ENCODE assay signal across 15 cellular contexts in genomic region chr4:164807611-164808010, GRCh38. TPM values are rescaled to one million over a fixed set of nuclear protein-coding genes. Genes with fewer than 3 reads are reported as not detected.
A peak's percentile ranks its signal among the peaks of the same experiment; 100 is the strongest.
DNase-seq lines count a peak whose midpoint lies in the region; ATAC-seq and TF ChIP-seq lines count a peak whose summit lies in the region.
"Had no signal": no experiment of that assay in that cellular context is flagged by ENCODE, and none has a peak within 500 bp of the region (broad histone marks: within the 10 kb centered on the region; RNA-seq: fewer than 3 reads in every experiment).

No MANE protein-coding gene starts in this region.

- CTCF ChIA-PET in Caco-2 (lab: Charles Lee): interaction anchor here (0.7 to 0.8 kb wide), 2 partner anchors 24 to 74 kb away, joined by 3 read pairs; no protein-coding TSS in a partner anchor

- H3K4me3 ChIP-seq in Caco-2 (ENCODE audit: low read depth, low read length) (0 out of 2 replicates have a peak overlapping the region, but pooled peaks have one; percentile 1), MG63 (no peak overlapping the region)
- H3K4me3 ChIP-seq: ascending aorta had no signal

- H3K4me1 ChIP-seq in Caco-2: peaks cover 46% of the 10 kb centered on the region
- H3K4me1 ChIP-seq: ascending aorta had no signal

- intact Hi-C loops in Caco-2 (cut with micrococcal nuclease; ENCODE audit: unreplicated experiment): loop anchor here (1.0 to 2.0 kb wide), 4 partner anchors 19 to 74 kb away; partner anchors contain the start of gene APELA

- H3K27me3 ChIP-seq in Caco-2 (replicated peaks; ENCODE audit: control insufficient read depth, insufficient read depth, low read length): no peaks in the 10 kb centered on the region
- H3K27me3 ChIP-seq in MG63: no peaks in the 10 kb centered on the region
- H3K27me3 ChIP-seq: ascending aorta had no signal

- H3K9me3 ChIP-seq in Caco-2: no peaks in the 10 kb centered on the region
- H3K9me3 ChIP-seq in MG63: no peaks in the 10 kb centered on the region
- H3K9me3 ChIP-seq: ascending aorta had no signal

- POLR2A ChIA-PET in Caco-2 (lab: Charles Lee): no interaction called here

- DNase-seq in Caco-2 (peak; percentile 82), MG63 (peak; percentile 36), glomerular visceral epithelial cell (ENCODE audit: extremely low spot score) (peak; percentile 85), 8988T (no peak), LoVo (ENCODE audit: low spot score) (no peak)
- DNase-seq: CD8-positive, alpha-beta memory T cell; NCI-H82; RPMI8226; stimulated activated CD4-positive, alpha-beta T cell treated with anti-CD3 and anti-CD28 coated beads, Interleukin-15, amount 100 ng/mL, for 24 hours had no signal

- H3K36me3 ChIP-seq in Caco-2 (ENCODE audit: control insufficient read depth, insufficient read depth, low read length): no peaks in the 10 kb centered on the region
- H3K36me3 ChIP-seq in MG63: no peaks in the 10 kb centered on the region
- H3K36me3 ChIP-seq: ascending aorta had no signal

- no peak for ATAC-seq in stimulated activated memory B cell treated with anti-CD40 and anti-IgM and Interleukin-4, amounts not matched to agents 10 μg/mL and 1 μg/mL and 100 μg/mL, for 72 hours
- ATAC-seq in GM21576 (IDR thresholded peaks at IDR 0.05; ENCODE audit: unreplicated experiment): no peak

- H3K27me3 Mint-ChIP-seq in Caco-2 (ENCODE audit: insufficient read depth, unreplicated experiment) (no peaks in the 10 kb centered on the region), nephron (ENCODE audit: low read depth) (peaks cover 15% of the 10 kb centered on the region)
- no peaks in the 10 kb centered on the region for H3K27me3 Mint-ChIP-seq in stimulated activated memory B cell treated with anti-CD40 and anti-IgM and Interleukin-4, amounts not matched to agents 10 μg/mL and 1 μg/mL and 100 μg/mL, for 72 hours

- no peak for TF ChIP-seq CTCF in Caco-2 (IDR thresholded peaks at IDR 0.05; ENCODE audit: insufficient read depth in 1 of 2, low read depth in 1 of 2, low read length in 1 of 2, severe bottlenecking in 1 of 2, unreplicated experiment in 1 of 2)
- TF ChIP-seq CTCF in nephron (IDR thresholded peaks at IDR 0.05; ENCODE audit: unreplicated experiment in 3 of 3): no peak

- H3K4me3 Mint-ChIP-seq in Caco-2 (ENCODE audit: unreplicated experiment) (peak overlapping the region; percentile 33), nephron (no peak overlapping the region)
- H3K4me3 Mint-ChIP-seq in stimulated activated memory B cell treated with anti-CD40 and anti-IgM and Interleukin-4, amounts not matched to agents 10 μg/mL and 1 μg/mL and 100 μg/mL, for 72 hours: no peak overlapping the region
- H3K4me3 Mint-ChIP-seq: CD8-positive, alpha-beta memory T cell; mesothelial cell of epicardium had no signal

- H3K27ac Mint-ChIP-seq in Caco-2 (ENCODE audit: unreplicated experiment): peak overlapping the region; percentile 82
- H3K27ac Mint-ChIP-seq in nephron: peak overlapping the region in 2 of 3 experiments; percentile 16 to 40
- no peak overlapping the region for H3K27ac Mint-ChIP-seq in stimulated activated memory B cell treated with anti-CD40 and anti-IgM and Interleukin-4, amounts not matched to agents 10 μg/mL and 1 μg/mL and 100 μg/mL, for 72 hours
- H3K27ac Mint-ChIP-seq: CD8-positive, alpha-beta memory T cell; mesothelial cell of epicardium had no signal

- peaks cover 11% of the 10 kb centered on the region for H3K4me1 Mint-ChIP-seq in Caco-2 (ENCODE audit: low read depth, unreplicated experiment)
- H3K4me1 Mint-ChIP-seq in nephron: no peaks in the 10 kb centered on the region
- H3K4me1 Mint-ChIP-seq in stimulated activated memory B cell treated with anti-CD40 and anti-IgM and Interleukin-4, amounts not matched to agents 10 μg/mL and 1 μg/mL and 100 μg/mL, for 72 hours: no peaks in the 10 kb centered on the region
- H3K4me1 Mint-ChIP-seq: CD8-positive, alpha-beta memory T cell had no signal

- BruUV-seq in Caco-2 (replicated peaks; lab: Mats Ljungman, UMichigan): no TSS peak

- H3K36me3 Mint-ChIP-seq in Caco-2 (ENCODE audit: insufficient read depth, unreplicated experiment) (no peaks in the 10 kb centered on the region), nephron (ENCODE audit: low read depth) (no peaks in the 10 kb centered on the region)
- H3K36me3 Mint-ChIP-seq in stimulated activated memory B cell treated with anti-CD40 and anti-IgM and Interleukin-4, amounts not matched to agents 10 μg/mL and 1 μg/mL and 100 μg/mL, for 72 hours: no peaks in the 10 kb centered on the region
- H3K36me3 Mint-ChIP-seq: CD8-positive, alpha-beta memory T cell; mesothelial cell of epicardium had no signal

- H3K9me3 Mint-ChIP-seq in Caco-2 (ENCODE audit: unreplicated experiment) (peaks cover 9% of the 10 kb centered on the region), nephron (no peaks in the 10 kb centered on the region)
- H3K9me3 Mint-ChIP-seq in stimulated activated memory B cell treated with anti-CD40 and anti-IgM and Interleukin-4, amounts not matched to agents 10 μg/mL and 1 μg/mL and 100 μg/mL, for 72 hours: no peaks in the 10 kb centered on the region
- H3K9me3 Mint-ChIP-seq: mesothelial cell of epicardium had no signal

RNA-seq across cellular contexts. Expression of gene SMIM31, which starts 53.7 kb away (rescaled TPM):
- total RNA-seq in Caco-2 (2022): not detected in 2 replicates
- not detected in 2 replicates for total RNA-seq in MG63 (2014; rRNA removed; shearing (Covaris generic); ENCODE audit: low replicate concordance)
- total RNA-seq: ascending aorta; CD8-positive, alpha-beta memory T cell; mesothelial cell of epicardium; osteocyte had no signal

Comparison
In these comparisons a context has a peak if more than half of its experiments do, and no peak if none do; other contexts are left out.
1. DNase-seq: peak in Caco-2 (2 of 2), MG63 (single experiment) and glomerular visceral epithelial cell (single experiment); none in 8988T (single experiment) and LoVo (single experiment).